ENCODE assay signal across 24 cellular contexts in genomic region chr19:49067554-49067953, GRCh38. TPM values are rescaled to one million over a fixed set of nuclear protein-coding genes. Genes with fewer than 3 reads are reported as not detected.
DNase-seq lines count a peak whose midpoint lies in the region; ATAC-seq and TF ChIP-seq lines count a peak whose summit lies in the region.
"Had no signal": no experiment of that assay in that cellular context is flagged by ENCODE, and none has a peak within 500 bp of the region (broad histone marks: within the 10 kb centered on the region; RNA-seq: fewer than 3 reads in every experiment).

No MANE protein-coding gene starts in this region.

- no peaks in the 10 kb centered on the region for H3K9me3 ChIP-seq in psoas muscle
- H3K9me3 ChIP-seq: BE2C, HAP-1 had no signal

- DNase-seq in DMS 273 (lab: John Stamatoyannopoulos, UW; ENCODE audit: unreplicated experiment) (peak; percentile 32), DMS 273 treated with DMSO at 0.1 percent for 48 hours (lab: John Stamatoyannopoulos, UW) (no peak), HuH-7 (ENCODE audit: low spot score) (peak; percentile 55), left kidney (ENCODE audit: low read depth, low spot score) (peak; percentile 60), psoas muscle (no peak), AML-193 (lab: John Stamatoyannopoulos, UW) (no peak), cardiac septum (ENCODE audit: low spot score) (no peak)
- DNase-seq: BE2C; CD8-positive, alpha-beta memory T cell; GOT3; MM.1S; NCI-H2029; NCI-H524 treated with DMSO at 0.1 percent for 48 hours; NCI-H774; PC-9 had no signal

- H3K27ac ChIP-seq in psoas muscle, result peak overlapping the region; percentile 37
- H3K27ac ChIP-seq: 22Rv1, KMS-11, PC-9, SJSA1 had no signal

- intact Hi-C loops in psoas muscle (cut with DNase I), result loop anchor here in 1 of 2 donors (5.0 kb wide), 1 partner anchor 70 kb away; no protein-coding TSS in a partner anchor
- intact Hi-C loops in cardiac septum (cut with DNase I), result no loop called here

- 12 to 29% (median 25%) methylated on average over 3 of the region's 3 CpGs for WGBS in psoas muscle, 3 donors

- TF ChIP-seq CTCF in psoas muscle (IDR thresholded peaks at IDR 0.05), result no peak

- no peak for ATAC-seq in psoas muscle
- ATAC-seq in GM21529 (IDR thresholded peaks at IDR 0.05; ENCODE audit: unreplicated experiment), result no peak
- ATAC-seq: Right ventricle myocardium inferior had no signal

- H3K4me1 ChIP-seq in psoas muscle, result peaks cover 17% of the 10 kb centered on the region
- H3K4me1 ChIP-seq: HAP-1 had no signal

- H3K36me3 ChIP-seq in psoas muscle (ENCODE audit: insufficient read depth in 1 of 2, low read depth in 1 of 2), result no peaks in the 10 kb centered on the region
- H3K36me3 ChIP-seq: BE2C, HAP-1, SJSA1 had no signal

- H3K4me3 ChIP-seq in psoas muscle, result no peak overlapping the region
- H3K4me3 ChIP-seq: HAP-1, PC-9, SJSA1 had no signal

- peaks cover 0 to 4% (median 0%) of the 10 kb centered on the region in 3 donors for H3K27me3 ChIP-seq in psoas muscle (ENCODE audit: insufficient read depth in 3 of 3, low read length in 2 of 3)

RNA-seq across cellular contexts. Expression of gene NTF4, which starts 2.9 kb away (rescaled TPM):
- total RNA-seq in psoas muscle, result 1 to 10 TPM; 1.8 to 6.9 (median 5.1) TPM
- polyA plus RNA-seq in psoas muscle, result 1 to 10 TPM; 5.6 to 7.4 (median 6.4) TPM
- total RNA-seq in cardiac septum, result not detected
- total RNA-seq: CD8-positive, alpha-beta memory T cell; Right ventricle myocardium inferior; RPMI7951; SJSA1 had no signal
- polyA plus RNA-seq: CD14-positive monocyte; CD8-positive, alpha-beta memory T cell; IgD-negative memory B cell had no signal

RNA-seq across cellular contexts. Expression of gene KCNA7, which starts 4.9 kb away (rescaled TPM):
- total RNA-seq in psoas muscle (10 to 100 TPM in 3 of 4 donors, 1 to 10 TPM in 1; 9.7 to 21.4 (median 17.2) TPM), cardiac septum (0.27 TPM)
- polyA plus RNA-seq in psoas muscle, result 10 to 100 TPM; 12.6 to 23.9 (median 17.0) TPM
- total RNA-seq: CD8-positive, alpha-beta memory T cell; PC-9; RPMI7951; SJSA1 had no signal
- polyA plus RNA-seq: CD14-positive monocyte; CD8-positive, alpha-beta memory T cell; IgD-negative memory B cell had no signal

RNA-seq across cellular contexts. Expression of gene CGB7, which starts 10.0 kb away (rescaled TPM):
- total RNA-seq in psoas muscle (under 1 TPM; 0.20 to 0.46 (median 0.41) TPM), cardiac septum (not detected)
- 1 to 10 TPM in 1 of 3 donors, under 1 TPM in 2; 0.52 to 1.1 (median 0.56) TPM for polyA plus RNA-seq in psoas muscle
- total RNA-seq: CD8-positive, alpha-beta memory T cell; Right ventricle myocardium inferior had no signal
- polyA plus RNA-seq: CD14-positive monocyte; CD8-positive, alpha-beta memory T cell; IgD-negative memory B cell had no signal

RNA-seq across cellular contexts. Expression of gene SNRNP70, which starts 17.7 kb away (rescaled TPM):
- total RNA-seq in psoas muscle (100 to 1,000 TPM in 3 of 4 donors, 10 to 100 TPM in 1; 89.1 to 133 (median 111) TPM), cardiac septum (137 TPM)
- 100 to 1,000 TPM in 1 of 3 donors, 10 to 100 TPM in 2; 83.2 to 123 (median 85.3) TPM for polyA plus RNA-seq in psoas muscle

RNA-seq across cellular contexts. Expression of gene CGB8, which starts 18.6 kb away (rescaled TPM):
- total RNA-seq in psoas muscle, result not detected
- not detected for polyA plus RNA-seq in psoas muscle
- not detected for total RNA-seq in cardiac septum
- total RNA-seq: CD8-positive, alpha-beta memory T cell; Right ventricle myocardium inferior; RPMI7951 had no signal
- polyA plus RNA-seq: CD14-positive monocyte; CD8-positive, alpha-beta memory T cell; IgD-negative memory B cell had no signal

Comparison
In these comparisons a context has a peak if more than half of its experiments do, and no peak if none do; other contexts are left out.
1. DNase-seq: peak in DMS 273 (single experiment), HuH-7 (single experiment) and left kidney (single experiment); none in DMS 273 treated with DMSO at 0.1 percent for 48 hours (single experiment), psoas muscle (0 of 2), AML-193 (0 of 2) and cardiac septum (single experiment).